Comparison of ENCODE assay signal across 6 cellular contexts in the genomic region with DNA sequence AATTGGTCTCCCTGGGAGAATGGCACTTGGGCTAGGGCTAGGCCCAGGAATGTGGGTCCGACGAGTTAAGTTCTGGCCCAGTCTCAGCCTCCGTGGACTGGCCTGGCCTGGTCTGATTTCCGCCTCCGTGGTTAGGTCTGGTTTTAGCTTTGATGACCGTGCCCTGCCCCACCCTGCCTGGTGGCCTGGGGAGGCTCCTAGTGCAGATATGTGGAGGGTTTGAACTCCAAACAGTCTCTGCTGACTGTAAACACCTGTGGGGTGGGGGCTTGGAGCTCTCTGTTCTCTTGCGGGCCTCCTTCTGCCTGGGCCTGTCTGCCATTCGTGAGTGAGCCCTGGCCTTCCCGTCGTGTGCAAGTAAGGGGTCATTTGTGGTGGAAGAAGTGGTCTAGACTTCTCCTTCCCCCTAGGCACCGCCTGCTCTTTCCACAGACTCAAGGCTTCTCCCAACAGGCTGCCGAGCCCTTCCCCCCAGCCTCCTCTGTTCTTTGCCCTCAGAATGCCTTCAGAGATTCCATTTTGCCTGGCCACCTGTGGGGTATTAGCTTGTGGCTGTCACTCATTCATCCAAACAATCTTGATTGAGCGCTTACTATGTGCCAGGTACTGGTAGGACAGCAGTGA. TPM values are rescaled to one million over a fixed set of nuclear protein-coding genes. Genes with fewer than 3 reads are reported as not detected.
DNase-seq lines count a peak whose midpoint lies in the region; ATAC-seq, FAIRE-seq and TF ChIP-seq lines count a peak whose summit lies in the region.

No MANE protein-coding gene starts in this region.

- no peak for TF ChIP-seq CTCF in epithelial cell of esophagus (IDR thresholded peaks at IDR 0.05; ENCODE audit: insufficient read depth, low read depth, low read length, missing control alignments)

- WGBS in small intestine, 3 donors: 6 to 22% (median 19%) methylated on average over 13 of the region's 13 CpGs

- no peak for ATAC-seq in HG02798 (IDR thresholded peaks at IDR 0.05; ENCODE audit: poor library complexity, unreplicated experiment)
- no peak for ATAC-seq in GM18519 (IDR thresholded peaks at IDR 0.05; ENCODE audit: low FRiP score, unreplicated experiment)

- DNase-seq in NOMO-1 treated with DMSO at 0.1 percent for 48 hours (lab: John Stamatoyannopoulos, UW; ENCODE audit: unreplicated experiment) (peak; percentile 60), epithelial cell of esophagus (ENCODE audit: low read depth) (no peak), small intestine (peak; percentile 56), NCI-H82 treated with DMSO at 0.1 percent for 48 hours (lab: John Stamatoyannopoulos, UW; ENCODE audit: unreplicated experiment) (no peak)

- H3K36me3 ChIP-seq in small intestine (ENCODE audit: control insufficient read depth in 2 of 2, insufficient read depth in 2 of 2, low read length in 2 of 2): no peaks in the 10 kb centered on the region

- H3K27ac ChIP-seq in small intestine (ENCODE audit: low read depth in 1 of 2, low read length in 1 of 2): peak overlapping the region; percentile 94 to 95

- H3K4me3 ChIP-seq in epithelial cell of esophagus (ENCODE audit: low read length) (peak overlapping the region; percentile 91), small intestine (ENCODE audit: low read depth in 1 of 2, low read length in 2 of 2) (peak overlapping the region; percentile 84 to 95)

- H3K27me3 ChIP-seq in small intestine (ENCODE audit: control insufficient read depth in 2 of 2, insufficient read depth in 2 of 2, low read length in 2 of 2): no peaks in the 10 kb centered on the region

- no peak for FAIRE-seq in small intestine (lab: Jason Lieb, UNC)

- peaks cover 3 to 11% of the 10 kb centered on the region in 2 donors for H3K4me1 ChIP-seq in small intestine (ENCODE audit: control insufficient read depth in 2 of 2, insufficient read depth in 1 of 2, low read depth in 1 of 2, low read length in 1 of 2)

- no peaks in the 10 kb centered on the region for H3K9me3 ChIP-seq in small intestine (ENCODE audit: control insufficient read depth, low read depth)

RNA-seq across cellular contexts. Expression of a gene that starts 1.5 kb away (rescaled TPM):
- polyA plus RNA-seq in small intestine: 100 to 1,000 TPM in 1 of 3 donors, 10 to 100 TPM in 2; 74.5 to 187 (median 98.1) TPM

RNA-seq across cellular contexts. Expression of a gene that starts 4.9 kb away (rescaled TPM):
- polyA plus RNA-seq in small intestine: 10 to 100 TPM; 26.7 to 41.3 (median 30.6) TPM

RNA-seq across cellular contexts. Expression of a gene that starts 15.9 kb away (rescaled TPM):
- polyA plus RNA-seq in small intestine: 1 to 10 TPM in 1 of 3 donors, under 1 TPM in 2; 0.66 to 1.4 (median 0.89) TPM

RNA-seq across cellular contexts. Expression of a gene that starts 22.5 kb away (rescaled TPM):
- polyA plus RNA-seq in small intestine: 10 to 100 TPM; 22.2 to 34.0 (median 30.4) TPM

RNA-seq across cellular contexts. Expression of a gene that starts 40.4 kb away (rescaled TPM):
- 1 to 10 TPM in 2 of 3 donors, under 1 TPM in 1; 0.81 to 4.8 (median 1.6) TPM for polyA plus RNA-seq in small intestine

Comparison
In these comparisons a context has a peak if more than half of its experiments do, and no peak if none do; other contexts are left out.
1. DNase-seq: peak in NOMO-1 treated with DMSO at 0.1 percent for 48 hours (single experiment) and small intestine (single experiment); none in epithelial cell of esophagus (single experiment) and NCI-H82 treated with DMSO at 0.1 percent for 48 hours (single experiment).